ENCODE assay signal across 30 cellular contexts in the genomic region with DNA sequence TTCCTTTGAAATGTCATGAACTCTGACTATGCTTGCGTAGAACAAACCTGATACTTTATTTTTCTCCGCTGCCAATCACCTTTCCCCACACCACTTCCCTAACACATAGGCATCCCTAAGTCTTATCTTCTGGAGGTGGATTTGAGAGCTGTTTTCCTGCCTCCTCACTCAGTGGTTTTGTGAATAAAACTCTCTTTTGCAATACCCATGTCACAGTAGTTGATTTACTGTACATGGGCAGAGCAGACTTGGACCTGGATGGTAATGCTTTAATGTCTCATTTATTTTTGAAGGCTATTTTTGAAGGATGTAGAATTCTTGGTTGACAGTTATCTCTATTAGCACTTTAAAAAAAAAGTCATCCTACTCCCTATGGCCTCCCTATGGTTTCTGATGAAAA.
"Had no signal": no experiment of that assay in that cellular context is flagged by ENCODE, and none has a peak within 500 bp of the region (broad histone marks: within the 10 kb centered on the region; RNA-seq: fewer than 3 reads in every experiment).

No MANE protein-coding gene starts in this region.

- DNase-seq: activated CD4-positive, alpha-beta memory T cell treated with anti-CD3 and anti-CD28 coated beads, Interleukin-2, amount 10 ng/mL, durations not matched to agents 7 days and 5 days; activated CD4-positive, alpha-beta T cell treated with anti-CD3 and anti-CD28 coated beads for 1 hour; activated CD4-positive, alpha-beta T cell treated with anti-CD3 and anti-CD28 coated beads for 48 hours; activated CD4-positive, CD25-positive, alpha-beta regulatory T cell; activated CD8-positive, alpha-beta memory T cell treated with anti-CD3 and anti-CD28 coated beads for 24 hours; activated CD8-positive, alpha-beta memory T cell treated with anti-CD3 and anti-CD28 coated beads, Interleukin-2, amount 10 ng/mL, durations not matched to agents 7 days and 5 days; activated CD8-positive, alpha-beta memory T cell treated with anti-CD3 and anti-CD28 coated beads, Interleukin-2, amount 50 U/mL, for 48 hours; activated effector memory CD4-positive, alpha-beta T cell treated with anti-CD3 and anti-CD28 coated beads, Interleukin-2, amount 50 U/mL, for 16 hours; activated naive CD4-positive, alpha-beta T cell; activated naive CD4-positive, alpha-beta T cell treated with anti-CD3 and anti-CD28 coated beads, Interleukin-2, amount 50 U/mL, for 16 hours; activated naive CD8-positive, alpha-beta T cell treated with anti-CD3 and anti-CD28 coated beads for 36 hours; activated T-cell treated with anti-CD3 and anti-CD28 coated beads, Interleukin-2, amount 50 U/mL, for 48 hours; amygdala; NCI-H1092 treated with DMSO at 0.1 percent for 48 hours; NCI-H1417; NCI-H187 treated with DMSO at 0.1 percent for 48 hours; NCI-H2081; NCI-H2171 treated with DMSO at 0.1 percent for 48 hours; NCI-H345; NCI-H524 treated with DMSO at 0.1 percent for 48 hours; PC-3; Right ventricle myocardium superior; SW 1271; T-helper 1 cell; T-helper 2 cell; T-helper 9 cell had no signal

- ATAC-seq: activated CD8-positive, alpha-beta memory T cell treated with anti-CD3 and anti-CD28 coated beads, Interleukin-2, amount 10 ng/mL, durations not matched to agents 7 days and 5 days; K562; PC-3 had no signal

- H3K4me1 Mint-ChIP-seq: activated CD4-positive, alpha-beta memory T cell treated with anti-CD3 and anti-CD28 coated beads, Interleukin-2, amount 10 ng/mL, durations not matched to agents 7 days and 5 days; activated CD8-positive, alpha-beta memory T cell treated with anti-CD3 and anti-CD28 coated beads, Interleukin-2, amount 10 ng/mL, durations not matched to agents 7 days and 5 days; activated naive CD8-positive, alpha-beta T cell treated with anti-CD3 and anti-CD28 coated beads for 36 hours had no signal

- H3K27ac ChIP-seq: ascending aorta, cardiac muscle cell, VCaP had no signal

- H3K4me1 ChIP-seq: ascending aorta had no signal

- H3K4me3 ChIP-seq: ascending aorta, cardiac muscle cell, K562 had no signal

- H3K9me3 ChIP-seq: ascending aorta had no signal

- H3K4me3 Mint-ChIP-seq: activated CD4-positive, alpha-beta memory T cell treated with anti-CD3 and anti-CD28 coated beads, Interleukin-2, amount 10 ng/mL, durations not matched to agents 7 days and 5 days; activated CD8-positive, alpha-beta memory T cell treated with anti-CD3 and anti-CD28 coated beads, Interleukin-2, amount 10 ng/mL, durations not matched to agents 7 days and 5 days; activated naive CD8-positive, alpha-beta T cell treated with anti-CD3 and anti-CD28 coated beads for 36 hours had no signal

- H3K36me3 ChIP-seq: ascending aorta, cardiac muscle cell had no signal

- H3K27me3 ChIP-seq: ascending aorta, cardiac muscle cell had no signal

- H3K9me3 Mint-ChIP-seq: activated CD4-positive, alpha-beta memory T cell treated with anti-CD3 and anti-CD28 coated beads, Interleukin-2, amount 10 ng/mL, durations not matched to agents 7 days and 5 days; activated naive CD8-positive, alpha-beta T cell treated with anti-CD3 and anti-CD28 coated beads for 36 hours had no signal

- H3K27ac Mint-ChIP-seq: activated CD4-positive, alpha-beta memory T cell treated with anti-CD3 and anti-CD28 coated beads, Interleukin-2, amount 10 ng/mL, durations not matched to agents 7 days and 5 days; activated CD8-positive, alpha-beta memory T cell treated with anti-CD3 and anti-CD28 coated beads, Interleukin-2, amount 10 ng/mL, durations not matched to agents 7 days and 5 days; activated naive CD8-positive, alpha-beta T cell treated with anti-CD3 and anti-CD28 coated beads for 36 hours had no signal

- H3K36me3 Mint-ChIP-seq: activated CD8-positive, alpha-beta memory T cell treated with anti-CD3 and anti-CD28 coated beads, Interleukin-2, amount 10 ng/mL, durations not matched to agents 7 days and 5 days; activated naive CD8-positive, alpha-beta T cell treated with anti-CD3 and anti-CD28 coated beads for 36 hours had no signal

- H3K27me3 Mint-ChIP-seq: activated CD4-positive, alpha-beta memory T cell treated with anti-CD3 and anti-CD28 coated beads, Interleukin-2, amount 10 ng/mL, durations not matched to agents 7 days and 5 days; activated CD8-positive, alpha-beta memory T cell treated with anti-CD3 and anti-CD28 coated beads, Interleukin-2, amount 10 ng/mL, durations not matched to agents 7 days and 5 days; activated naive CD8-positive, alpha-beta T cell treated with anti-CD3 and anti-CD28 coated beads for 36 hours had no signal
